1 cellular context compared by ENCODE assay signal in the genomic region with DNA sequence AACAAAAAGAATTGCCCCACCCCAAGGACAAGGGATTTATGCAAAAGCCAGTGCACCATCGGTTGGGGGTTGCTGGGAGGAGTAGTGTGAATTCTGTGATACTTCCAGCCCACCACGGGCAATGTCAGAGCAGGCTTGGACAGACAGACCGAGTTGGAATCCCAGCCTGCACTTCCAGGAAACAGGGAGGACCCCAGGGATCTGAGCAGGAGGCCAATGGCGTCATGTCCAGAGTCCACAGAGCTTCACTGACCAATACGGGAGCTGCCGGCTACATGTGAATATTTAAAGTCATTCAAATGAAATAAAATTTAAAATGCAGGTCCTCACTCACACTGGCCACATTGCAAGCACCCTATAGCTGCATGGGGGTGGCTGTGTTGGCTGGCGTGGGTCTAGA.
TF ChIP-seq lines count a peak whose summit lies in the region.

No MANE protein-coding gene starts in this region.

TF ChIP-seq in HepG2, 621 proteins besides CTCF, POLR2A, EP300 and RAD21:
- no peak for TF ChIP-seq NR2F2 (IDR thresholded peaks at IDR 0.05; ENCODE audit: borderline replicate concordance, low read depth)
- TF ChIP-seq ERF (CRISPR knock-in tag; IDR thresholded peaks at IDR 0.05): no peak
- peak; percentile 39; the same call in 1 of the 2 replicates for TF ChIP-seq ZNF263 (CRISPR knock-in tag; IDR thresholded peaks at IDR 0.05)
- TF ChIP-seq HNF4A (CRISPR knock-in tag; IDR thresholded peaks at IDR 0.05): peak; percentile 16; the same call in 1 of the 2 replicates
- TF ChIP-seq BCL6 (CRISPR knock-in tag; IDR thresholded peaks at IDR 0.05): 0 out of 2 replicates have a peak, but pooled peaks have one; percentile 31
